1 cellular context compared by ENCODE assay signal in genomic region chr22:24284747-24285203, GRCh38.
TF ChIP-seq lines count a peak whose summit lies in the region.

No MANE protein-coding gene starts in this region.

TF ChIP-seq in GM12878, 131 proteins besides CTCF, POLR2A, EP300 and RAD21:
- no peak for TF ChIP-seq SP1 (IDR thresholded peaks at IDR 0.05; ENCODE audit: low read depth, low read length)
- TF ChIP-seq CBX3 (IDR thresholded peaks at IDR 0.05; ENCODE audit: borderline replicate concordance, low read depth) = no peak
- no peak for TF ChIP-seq ZNF207 (IDR thresholded peaks at IDR 0.05; ENCODE audit: borderline replicate concordance)
- TF ChIP-seq RELA (IDR thresholded peaks at IDR 0.05; ENCODE audit: borderline replicate concordance, partially characterized antibody) = no peak
- TF ChIP-seq PKNOX1 (IDR thresholded peaks at IDR 0.05) = peak; percentile 23; the same call in 1 of the 2 replicates
TF ChIP-seq in GM12878: peak in this region for 1.
